22 cellular contexts compared by ENCODE assay signal in genomic region chr14:60353410-60353809, GRCh38.
"Had no signal": no experiment of that assay in that cellular context is flagged by ENCODE, and none has a peak within 500 bp of the region (broad histone marks: within the 10 kb centered on the region; RNA-seq: fewer than 3 reads in every experiment).

No MANE protein-coding gene starts in this region.

- DNase-seq: activated CD4-positive, alpha-beta T cell treated with anti-CD3 and anti-CD28 coated beads for 48 hours; activated CD4-positive, alpha-beta T cell treated with anti-CD3 and anti-CD28 coated beads, Interleukin-2, amount 50 U/mL, for 48 hours; activated CD8-positive, alpha-beta memory T cell treated with anti-CD3 and anti-CD28 coated beads, Interleukin-2, amount 10 ng/mL, durations not matched to agents 7 days and 5 days; activated effector memory CD4-positive, alpha-beta T cell treated with Interleukin-2 at 50 U/mL for 16 hours; activated naive CD4-positive, alpha-beta T cell; activated T-cell treated with anti-CD3 and anti-CD28 coated beads, Interleukin-2, amount 50 U/mL, for 24 hours; aorta; caudate nucleus; colonic mucosa; NCI-H1048; NCI-H2029; NCI-H2107; NCI-H2171 treated with DMSO at 0.1 percent for 48 hours; NCI-H226; NCI-H526; SIG-M5; T-helper 1 cell; WERI-Rb-1 had no signal

- H3K4me3 Mint-ChIP-seq: activated CD8-positive, alpha-beta memory T cell treated with anti-CD3 and anti-CD28 coated beads, Interleukin-2, amount 10 ng/mL, durations not matched to agents 7 days and 5 days; activated naive CD4-positive, alpha-beta T cell treated with anti-CD3 and anti-CD28 coated beads, Interleukin-2, amount 50 U/mL, for 24 hours; activated T-cell treated with anti-CD3 and anti-CD28 coated beads, Interleukin-2, amount 50 U/mL, for 24 hours; activated T-helper 1 cell treated with anti-CD3 and anti-CD28 coated beads, Interleukin-12 subunit alpha, Interleukin-12 subunit beta, Interleukin-2, Interleukin-4 antibody, amounts not matched to agents 30 ng/mL and 10 ng/mL and 1 ng/mL, durations not matched to agents 14 hours and 24 hours and 36 hours had no signal

- H3K36me3 ChIP-seq: breast epithelium, colonic mucosa, WERI-Rb-1 had no signal

- H3K4me3 ChIP-seq: breast epithelium, colonic mucosa, SK-N-MC had no signal

- H3K36me3 Mint-ChIP-seq: activated CD8-positive, alpha-beta memory T cell treated with anti-CD3 and anti-CD28 coated beads, Interleukin-2, amount 10 ng/mL, durations not matched to agents 7 days and 5 days; activated naive CD4-positive, alpha-beta T cell treated with anti-CD3 and anti-CD28 coated beads, Interleukin-2, amount 50 U/mL, for 24 hours had no signal

- ATAC-seq: activated CD8-positive, alpha-beta memory T cell treated with anti-CD3 and anti-CD28 coated beads, Interleukin-2, amount 10 ng/mL, durations not matched to agents 7 days and 5 days had no signal

- H3K27me3 ChIP-seq: breast epithelium, colonic mucosa had no signal

- H3K9me3 ChIP-seq: breast epithelium, colonic mucosa had no signal

- H3K4me1 Mint-ChIP-seq: activated CD8-positive, alpha-beta memory T cell treated with anti-CD3 and anti-CD28 coated beads, Interleukin-2, amount 10 ng/mL, durations not matched to agents 7 days and 5 days; activated naive CD4-positive, alpha-beta T cell treated with anti-CD3 and anti-CD28 coated beads, Interleukin-2, amount 50 U/mL, for 24 hours had no signal

- H3K27ac ChIP-seq: breast epithelium, colonic mucosa, SK-N-MC, WERI-Rb-1 had no signal

- H3K9me3 Mint-ChIP-seq: activated naive CD4-positive, alpha-beta T cell treated with anti-CD3 and anti-CD28 coated beads, Interleukin-2, amount 50 U/mL, for 24 hours; activated T-cell treated with anti-CD3 and anti-CD28 coated beads, Interleukin-2, amount 50 U/mL, for 24 hours; activated T-helper 1 cell treated with anti-CD3 and anti-CD28 coated beads, Interleukin-12 subunit alpha, Interleukin-12 subunit beta, Interleukin-2, Interleukin-4 antibody, amounts not matched to agents 30 ng/mL and 10 ng/mL and 1 ng/mL, durations not matched to agents 14 hours and 24 hours and 36 hours had no signal

- H3K27ac Mint-ChIP-seq: activated CD8-positive, alpha-beta memory T cell treated with anti-CD3 and anti-CD28 coated beads, Interleukin-2, amount 10 ng/mL, durations not matched to agents 7 days and 5 days; activated naive CD4-positive, alpha-beta T cell treated with anti-CD3 and anti-CD28 coated beads, Interleukin-2, amount 50 U/mL, for 24 hours; activated T-cell treated with anti-CD3 and anti-CD28 coated beads, Interleukin-2, amount 50 U/mL, for 24 hours; activated T-helper 1 cell treated with anti-CD3 and anti-CD28 coated beads, Interleukin-12 subunit alpha, Interleukin-12 subunit beta, Interleukin-2, Interleukin-4 antibody, amounts not matched to agents 30 ng/mL and 10 ng/mL and 1 ng/mL, durations not matched to agents 14 hours and 24 hours and 36 hours had no signal
